Comparison of ENCODE assay signal across 1 cellular context in the genomic region with DNA sequence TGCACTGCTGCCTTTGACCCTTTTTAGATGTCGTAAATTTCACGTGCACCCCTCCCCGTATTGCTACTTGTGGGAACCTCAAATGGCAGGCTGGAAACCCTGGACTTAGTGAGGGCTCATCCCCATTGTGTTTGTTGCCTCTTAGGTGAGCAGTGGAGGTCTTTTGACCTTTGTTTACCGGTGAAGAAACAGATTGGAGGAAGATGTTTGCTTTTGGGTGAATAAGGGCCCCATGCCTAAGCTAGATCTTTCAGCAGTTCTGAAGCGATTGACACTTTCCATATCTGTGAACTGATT.
A peak's percentile ranks its signal among the peaks of the same experiment; 100 is the strongest.
TF ChIP-seq lines count a peak whose summit lies in the region.

No MANE protein-coding gene starts in this region.

TF ChIP-seq in HEK293, 187 proteins besides CTCF, POLR2A, EP300 and RAD21 (continued from another document):
- TF ChIP-seq, protein P1, sequence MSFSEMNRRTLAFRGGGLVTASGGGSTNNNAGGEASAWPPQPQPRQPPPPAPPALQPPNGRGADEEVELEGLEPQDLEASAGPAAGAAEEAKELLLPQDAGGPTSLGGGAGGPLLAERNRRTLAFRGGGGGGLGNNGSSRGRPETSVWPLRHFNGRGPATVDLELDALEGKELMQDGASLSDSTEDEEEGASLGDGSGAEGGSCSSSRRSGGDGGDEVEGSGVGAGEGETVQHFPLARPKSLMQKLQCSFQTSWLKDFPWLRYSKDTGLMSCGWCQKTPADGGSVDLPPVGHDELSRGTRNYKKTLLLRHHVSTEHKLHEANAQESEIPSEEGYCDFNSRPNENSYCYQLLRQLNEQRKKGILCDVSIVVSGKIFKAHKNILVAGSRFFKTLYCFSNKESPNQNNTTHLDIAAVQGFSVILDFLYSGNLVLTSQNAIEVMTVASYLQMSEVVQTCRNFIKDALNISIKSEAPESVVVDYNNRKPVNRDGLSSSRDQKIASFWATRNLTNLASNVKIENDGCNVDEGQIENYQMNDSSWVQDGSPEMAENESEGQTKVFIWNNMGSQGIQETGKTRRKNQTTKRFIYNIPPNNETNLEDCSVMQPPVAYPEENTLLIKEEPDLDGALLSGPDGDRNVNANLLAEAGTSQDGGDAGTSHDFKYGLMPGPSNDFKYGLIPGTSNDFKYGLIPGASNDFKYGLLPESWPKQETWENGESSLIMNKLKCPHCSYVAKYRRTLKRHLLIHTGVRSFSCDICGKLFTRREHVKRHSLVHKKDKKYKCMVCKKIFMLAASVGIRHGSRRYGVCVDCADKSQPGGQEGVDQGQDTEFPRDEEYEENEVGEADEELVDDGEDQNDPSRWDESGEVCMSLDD (tag by site-specific recombination; IDR thresholded peaks at IDR 0.05) = no peak
- TF ChIP-seq ZNF366 (tag by site-specific recombination; conservative IDR thresholded peaks at IDR 0.05) (no peak), PRDM6 (tag by site-specific recombination; IDR thresholded peaks at IDR 0.05) (no peak), SP3 (tag by site-specific recombination; IDR thresholded peaks at IDR 0.05) (peak; percentile 5; the same call in 1 of the 2 replicates), ZBTB48 (tag by site-specific recombination; IDR thresholded peaks at IDR 0.05) (peak; percentile 68), ZFP69B (tag by site-specific recombination; IDR thresholded peaks at IDR 0.05) (no peak), KLF9 (tag by site-specific recombination; IDR thresholded peaks at IDR 0.05; ENCODE audit: low read depth) (no peak), BCL11B (tag by site-specific recombination; IDR thresholded peaks at IDR 0.05; ENCODE audit: low read depth) (no peak), GLI4 (tag by site-specific recombination; IDR thresholded peaks at IDR 0.05) (no peak), ZXDB (tag by site-specific recombination; IDR thresholded peaks at IDR 0.05) (no peak), ZBTB1 (tag by site-specific recombination; IDR thresholded peaks at IDR 0.05) (no peak), ZNF2 (tag by site-specific recombination; IDR thresholded peaks at IDR 0.05) (peak; percentile 23; the same call in 1 of the 2 replicates), ZNF398 (tag by site-specific recombination; IDR thresholded peaks at IDR 0.05) (no peak), TRIM28 (IDR thresholded peaks at IDR 0.05; ENCODE audit: borderline replicate concordance, low read length) (no peak), MEIS1 (CRISPR knock-in tag; IDR thresholded peaks at IDR 0.05; ENCODE audit: borderline replicate concordance) (no peak), ZNF335 (tag by site-specific recombination; conservative IDR thresholded peaks at IDR 0.05) (peak; percentile 66), ZNF518A (tag by site-specific recombination; conservative IDR thresholded peaks at IDR 0.05; ENCODE audit: low read depth) (no peak), SALL2 (tag by site-specific recombination; IDR thresholded peaks at IDR 0.05; ENCODE audit: borderline replicate concordance) (no peak)
- TF ChIP-seq, protein P2, sequence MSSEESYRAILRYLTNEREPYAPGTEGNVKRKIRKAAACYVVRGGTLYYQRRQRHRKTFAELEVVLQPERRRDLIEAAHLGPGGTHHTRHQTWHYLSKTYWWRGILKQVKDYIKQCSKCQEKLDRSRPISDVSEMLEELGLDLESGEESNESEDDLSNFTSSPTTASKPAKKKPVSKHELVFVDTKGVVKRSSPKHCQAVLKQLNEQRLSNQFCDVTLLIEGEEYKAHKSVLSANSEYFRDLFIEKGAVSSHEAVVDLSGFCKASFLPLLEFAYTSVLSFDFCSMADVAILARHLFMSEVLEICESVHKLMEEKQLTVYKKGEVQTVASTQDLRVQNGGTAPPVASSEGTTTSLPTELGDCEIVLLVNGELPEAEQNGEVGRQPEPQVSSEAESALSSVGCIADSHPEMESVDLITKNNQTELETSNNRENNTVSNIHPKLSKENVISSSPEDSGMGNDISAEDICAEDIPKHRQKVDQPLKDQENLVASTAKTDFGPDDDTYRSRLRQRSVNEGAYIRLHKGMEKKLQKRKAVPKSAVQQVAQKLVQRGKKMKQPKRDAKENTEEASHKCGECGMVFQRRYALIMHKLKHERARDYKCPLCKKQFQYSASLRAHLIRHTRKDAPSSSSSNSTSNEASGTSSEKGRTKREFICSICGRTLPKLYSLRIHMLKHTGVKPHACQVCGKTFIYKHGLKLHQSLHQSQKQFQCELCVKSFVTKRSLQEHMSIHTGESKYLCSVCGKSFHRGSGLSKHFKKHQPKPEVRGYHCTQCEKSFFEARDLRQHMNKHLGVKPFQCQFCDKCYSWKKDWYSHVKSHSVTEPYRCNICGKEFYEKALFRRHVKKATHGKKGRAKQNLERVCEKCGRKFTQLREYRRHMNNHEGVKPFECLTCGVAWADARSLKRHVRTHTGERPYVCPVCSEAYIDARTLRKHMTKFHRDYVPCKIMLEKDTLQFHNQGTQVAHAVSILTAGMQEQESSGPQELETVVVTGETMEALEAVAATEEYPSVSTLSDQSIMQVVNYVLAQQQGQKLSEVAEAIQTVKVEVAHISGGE (tag by site-specific recombination; conservative IDR thresholded peaks at IDR 0.05; ENCODE audit: low read depth) = no peak
- TF ChIP-seq, protein P3, sequence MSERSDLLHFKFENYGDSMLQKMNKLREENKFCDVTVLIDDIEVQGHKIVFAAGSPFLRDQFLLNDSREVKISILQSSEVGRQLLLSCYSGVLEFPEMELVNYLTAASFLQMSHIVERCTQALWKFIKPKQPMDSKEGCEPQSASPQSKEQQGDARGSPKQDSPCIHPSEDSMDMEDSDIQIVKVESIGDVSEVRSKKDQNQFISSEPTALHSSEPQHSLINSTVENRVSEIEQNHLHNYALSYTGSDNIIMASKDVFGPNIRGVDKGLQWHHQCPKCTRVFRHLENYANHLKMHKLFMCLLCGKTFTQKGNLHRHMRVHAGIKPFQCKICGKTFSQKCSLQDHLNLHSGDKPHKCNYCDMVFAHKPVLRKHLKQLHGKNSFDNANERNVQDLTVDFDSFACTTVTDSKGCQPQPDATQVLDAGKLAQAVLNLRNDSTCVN (tag by site-specific recombination; optimal IDR thresholded peaks at IDR 0.05) = no peak
- TF ChIP-seq, protein P4, sequence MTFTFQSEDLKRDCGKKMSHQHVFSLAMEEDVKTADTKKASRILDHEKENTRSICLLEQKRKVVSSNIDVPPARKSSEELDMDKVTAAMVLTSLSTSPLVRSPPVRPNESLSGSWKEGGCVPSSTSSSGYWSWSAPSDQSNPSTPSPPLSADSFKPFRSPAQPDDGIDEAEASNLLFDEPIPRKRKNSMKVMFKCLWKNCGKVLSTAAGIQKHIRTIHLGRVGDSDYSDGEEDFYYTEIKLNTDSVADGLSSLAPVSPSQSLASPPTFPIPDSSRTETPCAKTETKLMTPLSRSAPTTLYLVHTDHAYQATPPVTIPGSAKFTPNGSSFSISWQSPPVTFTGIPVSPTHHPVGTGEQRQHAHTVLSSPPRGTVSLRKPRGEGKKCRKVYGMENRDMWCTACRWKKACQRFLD (tag by site-specific recombination; IDR thresholded peaks at IDR 0.05) = no peak
